Comparison of ENCODE assay signal across 19 cellular contexts in genomic region chr6:91751496-91751895, GRCh38.
"Had no signal": no experiment of that assay in that cellular context is flagged by ENCODE, and none has a peak within 500 bp of the region (broad histone marks: within the 10 kb centered on the region; RNA-seq: fewer than 3 reads in every experiment).

No MANE protein-coding gene starts in this region.

- H3K36me3 ChIP-seq: esophagus muscularis mucosa, gastroesophageal sphincter, prostate gland, right lobe of liver, tibial nerve, upper lobe of right lung, vagina had no signal

- DNase-seq: effector memory CD8-positive, alpha-beta T cell; glutamatergic neuron; left colon; left ventricle myocardium superior; mesenchymal stem cell; naive B cell; retina; right lobe of liver; stimulated activated CD4-positive, alpha-beta T cell treated with anti-CD3 and anti-CD28 coated beads, Interleukin-4, amount 100 ng/mL, for 1 hour; stimulated activated CD8-positive, alpha-beta memory T cell treated with anti-CD3 and anti-CD28 coated beads, Interleukin-4, amount 100 ng/mL, for 48 hours; testis; upper lobe of right lung had no signal

- H3K27me3 ChIP-seq: esophagus muscularis mucosa, gastroesophageal sphincter, right lobe of liver, testis, tibial nerve, upper lobe of right lung, vagina had no signal

- ATAC-seq: effector memory CD8-positive, alpha-beta T cell; gastroesophageal sphincter; left colon; left ventricle myocardium superior; right lobe of liver; stimulated activated effector memory CD8-positive, alpha-beta T cell treated with anti-CD3 and anti-CD28 coated beads, Interleukin-12 subunit alpha, Interleukin-12 subunit beta, amount 100 ng/mL, for 72 hours; upper lobe of right lung had no signal

- H3K4me3 ChIP-seq: esophagus muscularis mucosa, gastroesophageal sphincter, lung, prostate gland, right lobe of liver, testis, tibial nerve, upper lobe of right lung, vagina had no signal
